ENCODE assay signal across 27 cellular contexts in the genomic region with DNA sequence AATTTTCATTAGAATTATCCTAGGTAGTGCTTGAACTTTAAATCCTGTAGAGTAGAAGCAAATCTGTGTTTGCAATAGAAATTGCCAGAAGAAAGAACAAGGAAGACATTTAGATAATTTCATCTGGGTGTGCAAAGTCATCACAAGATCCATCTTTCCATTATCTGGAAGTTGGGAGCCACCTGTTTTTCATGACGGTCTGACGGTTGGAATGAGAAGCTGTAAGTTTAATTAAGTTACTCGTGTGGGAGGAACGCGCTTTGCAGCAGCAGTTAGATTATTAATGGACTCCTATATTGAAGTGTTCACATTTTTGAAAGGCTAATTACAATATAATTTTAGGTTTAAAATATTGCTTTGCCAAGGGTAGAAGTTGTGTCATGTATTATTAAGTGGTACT.
"Had no signal": no experiment of that assay in that cellular context is flagged by ENCODE, and none has a peak within 500 bp of the region (broad histone marks: within the 10 kb centered on the region; RNA-seq: fewer than 3 reads in every experiment).

No MANE protein-coding gene starts in this region.

- H3K36me3 Mint-ChIP-seq: natural killer cell; neural progenitor cell; stimulated activated effector memory CD8-positive, alpha-beta T cell treated with anti-CD3 and anti-CD28 coated beads, Interleukin-12 subunit alpha, Interleukin-12 subunit beta, amount 100 ng/mL, for 72 hours; stimulated activated naive B cell treated with anti-CD40 and anti-IgM and Interleukin-4, amounts not matched to agents 10 μg/mL and 1 μg/mL and 100 μg/mL, for 72 hours had no signal

- H3K27me3 ChIP-seq: neural progenitor cell, ovary, right lobe of liver, sigmoid colon, stomach, thyroid gland, tibial nerve, upper lobe of left lung, vagina had no signal

- H3K27ac ChIP-seq: neural progenitor cell, ovary, parathyroid adenoma, psoas muscle, right lobe of liver, sigmoid colon, stomach, thoracic aorta, thyroid gland, tibial nerve, upper lobe of left lung, vagina had no signal

- H3K9ac ChIP-seq: neural progenitor cell, parathyroid adenoma had no signal

- H3K4me2 ChIP-seq: neural progenitor cell had no signal

- H3K27ac Mint-ChIP-seq: natural killer cell; neural progenitor cell; progenitor cell of endocrine pancreas; stimulated activated effector memory CD8-positive, alpha-beta T cell treated with anti-CD3 and anti-CD28 coated beads, Interleukin-12 subunit alpha, Interleukin-12 subunit beta, amount 100 ng/mL, for 72 hours; stimulated activated naive B cell treated with anti-CD40 and anti-IgM and Interleukin-4, amounts not matched to agents 10 μg/mL and 1 μg/mL and 100 μg/mL, for 72 hours; stimulated activated naive CD8-positive, alpha-beta T cell treated with anti-CD3 and anti-CD28 coated beads, Interleukin-15, Interleukin-2, amounts not matched to agents 100 ng/mL and 50 ng/mL, for 24 hours had no signal

- H3K36me3 ChIP-seq: neural progenitor cell, ovary, right lobe of liver, sigmoid colon, stomach, thoracic aorta, thyroid gland, tibial nerve, upper lobe of left lung, vagina had no signal

- H3K9me3 Mint-ChIP-seq: stimulated activated effector memory CD8-positive, alpha-beta T cell treated with anti-CD3 and anti-CD28 coated beads, Interleukin-12 subunit alpha, Interleukin-12 subunit beta, amount 100 ng/mL, for 72 hours; stimulated activated naive CD8-positive, alpha-beta T cell treated with anti-CD3 and anti-CD28 coated beads, Interleukin-15, Interleukin-2, amounts not matched to agents 100 ng/mL and 50 ng/mL, for 24 hours had no signal

- H3K79me2 ChIP-seq: parathyroid adenoma had no signal

- DNase-seq: natural killer cell; occipital lobe; ovary; posterior cingulate gyrus; psoas muscle; right cardiac atrium; right lobe of liver; sigmoid colon; small intestine; stimulated activated CD4-positive, alpha-beta T cell treated with anti-CD3 and anti-CD28 coated beads, Interleukin-15, amount 100 ng/mL, for 24 hours; stimulated activated CD4-positive, alpha-beta T cell treated with anti-CD3 and anti-CD28 coated beads, Interleukin-2, amount 100 ng/mL, for 24 hours; stimulated activated CD4-positive, alpha-beta T cell treated with anti-CD3 and anti-CD28 coated beads, Interleukin-2, amount 100 ng/mL, for 48 hours; stimulated activated CD4-positive, alpha-beta T cell treated with anti-CD3 and anti-CD28 coated beads, Interleukin-4, amount 100 ng/mL, for 24 hours; stimulated activated naive B cell treated with anti-CD40 and anti-IgM and Interleukin-4, amounts not matched to agents 10 μg/mL and 1 μg/mL and 100 μg/mL, for 72 hours; stimulated activated naive CD4-positive, alpha-beta T cell treated with Interleukin-2 at 50 U/mL for 16 hours; stomach; thyroid gland; trophoblast cell; upper lobe of left lung had no signal

- H3K4me3 Mint-ChIP-seq: natural killer cell; neural progenitor cell; stimulated activated effector memory CD8-positive, alpha-beta T cell treated with anti-CD3 and anti-CD28 coated beads, Interleukin-12 subunit alpha, Interleukin-12 subunit beta, amount 100 ng/mL, for 72 hours; stimulated activated naive B cell treated with anti-CD40 and anti-IgM and Interleukin-4, amounts not matched to agents 10 μg/mL and 1 μg/mL and 100 μg/mL, for 72 hours; stimulated activated naive CD8-positive, alpha-beta T cell treated with anti-CD3 and anti-CD28 coated beads, Interleukin-15, Interleukin-2, amounts not matched to agents 100 ng/mL and 50 ng/mL, for 24 hours had no signal

- H3K4me1 ChIP-seq: neural progenitor cell, psoas muscle, right lobe of liver, stomach, thyroid gland, upper lobe of left lung, vagina had no signal

- H2AFZ ChIP-seq: parathyroid adenoma had no signal

- H3K4me1 Mint-ChIP-seq: natural killer cell; stimulated activated effector memory CD8-positive, alpha-beta T cell treated with anti-CD3 and anti-CD28 coated beads, Interleukin-12 subunit alpha, Interleukin-12 subunit beta, amount 100 ng/mL, for 72 hours; stimulated activated naive B cell treated with anti-CD40 and anti-IgM and Interleukin-4, amounts not matched to agents 10 μg/mL and 1 μg/mL and 100 μg/mL, for 72 hours had no signal

- H3K4me3 ChIP-seq: neural progenitor cell, ovary, psoas muscle, right lobe of liver, sigmoid colon, stomach, thoracic aorta, thyroid gland, tibial nerve, upper lobe of left lung, vagina had no signal

- H3K9me3 ChIP-seq: ovary, psoas muscle, right lobe of liver, sigmoid colon, stomach, thoracic aorta, thyroid gland, tibial nerve, upper lobe of left lung, vagina had no signal

- ATAC-seq: natural killer cell; psoas muscle; right cardiac atrium; right lobe of liver; stimulated activated effector memory CD8-positive, alpha-beta T cell treated with anti-CD3 and anti-CD28 coated beads, Interleukin-12 subunit alpha, Interleukin-12 subunit beta, amount 100 ng/mL, for 72 hours; stimulated activated naive B cell treated with anti-CD40 and anti-IgM and Interleukin-4, amounts not matched to agents 10 μg/mL and 1 μg/mL and 100 μg/mL, for 72 hours had no signal

- H3K27me3 Mint-ChIP-seq: progenitor cell of endocrine pancreas; stimulated activated naive B cell treated with anti-CD40 and anti-IgM and Interleukin-4, amounts not matched to agents 10 μg/mL and 1 μg/mL and 100 μg/mL, for 72 hours; stimulated activated naive CD8-positive, alpha-beta T cell treated with anti-CD3 and anti-CD28 coated beads, Interleukin-15, Interleukin-2, amounts not matched to agents 100 ng/mL and 50 ng/mL, for 24 hours had no signal
